In the genomic region with DNA sequence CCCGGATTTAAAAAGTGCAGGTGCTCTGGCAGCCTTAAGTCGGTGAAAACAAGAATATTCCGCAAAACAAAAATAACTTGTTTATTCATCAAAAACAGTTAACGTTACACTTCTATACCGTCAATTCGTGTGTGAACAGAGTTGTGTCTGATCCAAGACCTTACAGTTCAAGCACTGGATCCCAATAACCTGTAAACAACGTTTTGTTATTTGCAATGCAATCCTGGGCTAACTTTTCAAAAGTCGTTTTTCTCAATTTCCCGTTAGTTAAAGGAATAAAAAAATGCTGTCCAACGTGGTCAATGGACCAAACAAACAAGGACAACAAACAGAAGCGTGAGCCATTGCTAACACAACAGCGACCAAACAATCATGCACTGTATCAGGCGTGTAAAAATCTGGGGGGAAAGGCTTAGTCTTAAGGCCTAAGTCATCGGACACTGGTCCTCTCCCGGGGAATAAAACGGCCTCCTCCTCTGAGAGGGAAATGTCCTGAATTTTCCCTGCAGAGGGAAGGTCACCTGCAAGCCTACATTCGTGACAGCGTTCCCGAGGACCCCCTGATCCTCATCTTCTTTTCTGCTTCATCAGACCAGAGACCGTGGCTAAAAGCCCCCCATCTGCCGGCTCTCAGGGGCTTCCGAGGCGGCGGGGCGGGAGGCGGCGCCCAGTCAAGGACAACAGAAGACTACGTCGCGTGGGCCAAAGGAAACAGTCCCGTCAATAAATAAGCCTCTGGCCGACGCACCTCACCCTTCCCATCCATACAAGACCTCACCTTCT, we compare ENCODE assay signal across 8 cellular contexts. TPM values are rescaled to one million over a fixed set of nuclear protein-coding genes. Genes with fewer than 3 reads are reported as not detected.
DNase-seq lines count a peak whose midpoint lies in the region; ATAC-seq, FAIRE-seq and TF ChIP-seq lines count a peak whose summit lies in the region.

No MANE protein-coding gene starts in this region.

- no peaks in the 10 kb centered on the region for H3K27me3 ChIP-seq in OCI-LY1 (ENCODE audit: insufficient read depth, low read length)
- H3K27me3 ChIP-seq in H1 (replicated peaks in 1 of 4; ENCODE audit: control insufficient read depth in 3 of 4, extremely low read depth in 1 of 4, insufficient read depth in 3 of 4, low read length in 3 of 4): no peaks in the 10 kb centered on the region

- no peaks in the 10 kb centered on the region for H3K9me2 ChIP-seq in OCI-LY1 (ENCODE audit: low read depth, low read length)

- no peak overlapping the region for H3K23ac ChIP-seq in H1 (ENCODE audit: insufficient read length)

- H3K9me3 ChIP-seq in OCI-LY1 (ENCODE audit: low read length) (no peaks in the 10 kb centered on the region), H1 (ENCODE audit: insufficient read depth in 2 of 2, low read depth in 1 of 2, low read length in 1 of 2) (no peaks in the 10 kb centered on the region), mucosa of descending colon (no peaks in the 10 kb centered on the region)

- peak overlapping the region; percentile 87 for H2BK5ac ChIP-seq in H1 (ENCODE audit: low read depth, low read length)

- 0 out of 2 replicates have a peak overlapping the region, but pooled peaks have one; percentile 67 for H2BK15ac ChIP-seq in H1 (ENCODE audit: low read length)

- H3K4me1 Mint-ChIP-seq in T-helper 1 cell treated with Interleukin-12 subunit alpha and Interleukin-12 subunit beta and Interleukin-4 antibody, amounts not matched to agents 30 μg/mL and 1 μg/mL, for 36 hours (ENCODE audit: low read depth): peaks cover 44% of the 10 kb centered on the region

- H3K4me1 ChIP-seq in OCI-LY1 (ENCODE audit: insufficient read depth, low read length, severe bottlenecking) (peaks cover 40% of the 10 kb centered on the region), H1 (replicated peaks in 1 of 4; ENCODE audit: control insufficient read depth in 3 of 4, insufficient read depth in 4 of 4, low read length in 3 of 4) (peaks cover 0 to 4% (median 3%) of the 10 kb centered on the region in 4 experiments; a peak in 5 of 7 replicates), mucosa of descending colon (ENCODE audit: low read depth) (peaks cover 22% of the 10 kb centered on the region)

- H3K36me3 Mint-ChIP-seq in T-helper 1 cell treated with Interleukin-12 subunit alpha and Interleukin-12 subunit beta and Interleukin-4 antibody, amounts not matched to agents 30 μg/mL and 1 μg/mL, for 36 hours (ENCODE audit: low read depth): peaks cover 38% of the 10 kb centered on the region

- H4K20me1 ChIP-seq in OCI-LY1 (ENCODE audit: insufficient read depth, low read length) (no peaks in the 10 kb centered on the region), H1 (replicated peaks in 1 of 2; ENCODE audit: control insufficient read depth in 1 of 2, insufficient read depth in 2 of 2, low read length in 2 of 2) (peaks cover 3 to 12% of the 10 kb centered on the region in 2 experiments)

- WGBS in H1 (ENCODE audit: extremely low coverage in 1 of 2, insufficient coverage in 1 of 2, insufficient read length in 1 of 2, insufficient replicate concordance in 2 of 2, low coverage in 1 of 2, low lambda C conversion rate in 2 of 2, missing lambda C conversion rate in 1 of 2), 2 experiments: 2% methylated on average over 33 of the region's 33 CpGs; no CpG with 5 or more reads in 1 of the 2 experiments

- peak overlapping the region; percentile 31 for H2BK120ac ChIP-seq in H1 (replicated peaks; ENCODE audit: low read depth, low read length)

- H3K36me3 ChIP-seq in OCI-LY1 (ENCODE audit: insufficient read depth, low read length): peaks cover 59% of the 10 kb centered on the region
- H3K36me3 ChIP-seq in H1 (ENCODE audit: control insufficient read depth in 2 of 4, insufficient read depth in 4 of 4, low read length in 3 of 4): peaks cover 11 to 36% (median 23%) of the 10 kb centered on the region in 4 experiments
- no peaks in the 10 kb centered on the region for H3K36me3 ChIP-seq in mucosa of descending colon (ENCODE audit: low read depth)

- peak overlapping the region; percentile 88 for H3K4me3 ChIP-seq in OCI-LY1 (ENCODE audit: low read depth, low read length, poor library complexity, severe bottlenecking)
- H3K4me3 ChIP-seq in H1 (ENCODE audit: extremely low read depth in 1 of 4, insufficient read depth in 2 of 4, low read depth in 3 of 4, low read length in 4 of 4): peak overlapping the region; percentile 94 to 100 (median 97)
- H3K4me3 ChIP-seq in mucosa of descending colon: peak overlapping the region; percentile 76

- 0 out of 2 replicates have a peak, but pooled peaks cover 2% of the 10 kb centered on the region for H3F3A ChIP-seq in OCI-LY1 (ENCODE audit: insufficient read depth, low read length)

- H3K79me2 ChIP-seq in OCI-LY1 (ENCODE audit: insufficient read depth, low read length) (peaks cover 52% of the 10 kb centered on the region), H1 (ENCODE audit: control insufficient read depth in 1 of 2, insufficient read depth in 2 of 2, low read length in 2 of 2) (peaks cover 9 to 70% of the 10 kb centered on the region in 2 experiments)

- POLR2A ChIA-PET in H1 (lab: Charles Lee; ENCODE audit: partially characterized antibody): interaction anchor here (0.6 to 3.6 kb wide), 25 partner anchors 13 to 231 kb away, joined by 3 to 19 read pairs (median 5); a partner anchor contains a TSS

- H3K9me3 Mint-ChIP-seq in T-helper 1 cell treated with Interleukin-12 subunit alpha and Interleukin-12 subunit beta and Interleukin-4 antibody, amounts not matched to agents 30 μg/mL and 1 μg/mL, for 36 hours: no peaks in the 10 kb centered on the region

- intact Hi-C loops in mucosa of descending colon (cut with DNase I, micrococcal nuclease): no loop called here

- FAIRE-seq in H1 (lab: Jason Lieb, UNC): no peak

- peak overlapping the region; percentile 67 for H3K27ac ChIP-seq in OCI-LY1 (ENCODE audit: low read depth, low read length, poor library complexity, severe bottlenecking)
- peak overlapping the region; percentile 52; the same call in 1 of the 2 replicates for H3K27ac ChIP-seq in H1 (ENCODE audit: low read depth, low read length)

- H2AFZ ChIP-seq in OCI-LY1 (ENCODE audit: low read length): no peak overlapping the region
- no peak overlapping the region for H2AFZ ChIP-seq in H1 (ENCODE audit: low read length)

- peak overlapping the region; percentile 41 for H4K91ac ChIP-seq in H1 (replicated peaks; ENCODE audit: insufficient read length, low read length)

- no peak overlapping the region for H3K14ac ChIP-seq in H1 (ENCODE audit: insufficient read length)

- H3K9ac ChIP-seq in OCI-LY1 (ENCODE audit: low read length) (peak overlapping the region; percentile 96), H1 (replicated peaks in 1 of 4; ENCODE audit: extremely low read depth in 1 of 4, low read depth in 3 of 4, low read length in 3 of 4) (peak overlapping the region; percentile 86 to 98 (median 87))

- CTCF ChIA-PET in H1 (lab: Charles Lee; ENCODE audit: partially characterized antibody): interaction anchor here (0.6 kb wide), 1 partner anchor 156 kb away, joined by 3 read pairs; no protein-coding TSS in a partner anchor

- H4K5ac ChIP-seq in H1 (ENCODE audit: insufficient read length, low read depth, low read length): peak overlapping the region; percentile 84

- H3K18ac ChIP-seq in H1 (ENCODE audit: extremely low read depth, low read length): peak overlapping the region; percentile 97

- no peak for TF ChIP-seq CTCF in OCI-LY1 (IDR thresholded peaks at IDR 0.05; ENCODE audit: low read length)
- TF ChIP-seq CTCF in H1 (IDR thresholded peaks at IDR 0.05; ENCODE audit: control extremely low read depth in 1 of 3, insufficient read depth in 1 of 3, low read depth in 1 of 3, low read length in 3 of 3): no peak
- TF ChIP-seq CTCF in mucosa of descending colon (IDR thresholded peaks at IDR 0.05): no peak

- H2BK20ac ChIP-seq in H1 (ENCODE audit: low read length): no peak overlapping the region

- H3K4me3 Mint-ChIP-seq in T-helper 1 cell treated with Interleukin-12 subunit alpha and Interleukin-12 subunit beta and Interleukin-4 antibody, amounts not matched to agents 30 μg/mL and 1 μg/mL, for 36 hours: peak overlapping the region; percentile 98

- peak overlapping the region; percentile 98 for H2AK5ac ChIP-seq in H1 (ENCODE audit: low read depth, low read length)

- no peaks in the 10 kb centered on the region; the same call in 1 of the 2 replicates for H3K79me1 ChIP-seq in H1 (ENCODE audit: low read depth, low read length)

- H3K56ac ChIP-seq in H1 (replicated peaks; ENCODE audit: insufficient read length, low read depth, low read length): peak overlapping the region; percentile 73

- H3K4ac ChIP-seq in H1 (replicated peaks; ENCODE audit: insufficient read length, low read depth, low read length): peak overlapping the region; percentile 84

- DNase-seq in T-helper 1 cell (no peak), H1 (ENCODE audit: low read depth in 1 of 2, low spot score in 2 of 2) (no peak), mucosa of descending colon (no peak), NCI-H2029 treated with DMSO at 0.1 percent for 48 hours (lab: John Stamatoyannopoulos, UW) (no peak), ecto neural progenitor cell (ENCODE audit: low spot score) (no peak)

- no peak for TF ChIP-seq POLR2A in H1 (IDR thresholded peaks at IDR 0.05; ENCODE audit: control extremely low read depth in 1 of 2, low read depth in 2 of 2, low read length in 2 of 2)

- TF ChIP-seq RAD21 in H1 (IDR thresholded peaks at IDR 0.05 in 1 of 2, conservative IDR thresholded peaks at IDR 0.05 in 1 of 2; ENCODE audit: low read depth in 2 of 2, low read length in 2 of 2): no peak

- peak overlapping the region; percentile 96 for H3K27ac Mint-ChIP-seq in T-helper 1 cell treated with Interleukin-12 subunit alpha and Interleukin-12 subunit beta and Interleukin-4 antibody, amounts not matched to agents 30 μg/mL and 1 μg/mL, for 36 hours

- no peak for TF ChIP-seq EP300 in H1 (IDR thresholded peaks at IDR 0.05; ENCODE audit: borderline replicate concordance in 1 of 2, low read depth in 2 of 2, low read length in 2 of 2)

- no peaks in the 10 kb centered on the region for H3K27me3 Mint-ChIP-seq in T-helper 1 cell treated with Interleukin-12 subunit alpha and Interleukin-12 subunit beta and Interleukin-4 antibody, amounts not matched to agents 30 μg/mL and 1 μg/mL, for 36 hours (ENCODE audit: low read depth)

- ATAC-seq in HG02759 (IDR thresholded peaks at IDR 0.05; ENCODE audit: unreplicated experiment): peak; percentile 18
- peak; percentile 18 for ATAC-seq in mucosa of descending colon

- H3K4me2 ChIP-seq in OCI-LY1 (ENCODE audit: low read length) (peak overlapping the region; percentile 77), H1 (ENCODE audit: insufficient read depth in 1 of 2, low read depth in 2 of 2, low read length in 2 of 2) (peak overlapping the region; percentile 89 to 95)

- peak overlapping the region; percentile 56; the same call in 1 of the 2 replicates for H2BK12ac ChIP-seq in H1 (ENCODE audit: low read depth, low read length)

- peaks cover 11% of the 10 kb centered on the region for H3K23me2 ChIP-seq in H1 (ENCODE audit: low read depth, low read length)

- peak overlapping the region; percentile 79; the same call in 1 of the 2 replicates for H4K8ac ChIP-seq in H1 (ENCODE audit: extremely low read depth, insufficient read depth, low read length)

RNA-seq across cellular contexts. Expression of a gene that starts 0.5 kb away (rescaled TPM):
- 95.9 and 97.0 TPM in 2 replicates for total RNA-seq in H1 (2021; fragmentation: NEBNext Ultra II Directional; extraction: Animal tissue kit (Norgen Biotek cat#: 25700))
- 28.2 and 42.1 TPM in 2 replicates for polyA plus RNA-seq in H1 (2011; rRNA removed)
- 73.2 TPM for polyA plus RNA-seq in H1 (2011; cell fraction: cytosol; rRNA removed)
- polyA plus RNA-seq in H1 (2011; cell fraction: nucleus; rRNA removed): 32.3 TPM
- 57.7 to 82.4 TPM (median 70.6 TPM) in 4 replicates for polyA plus RNA-seq in H1 (2012, experiment 1 of 2)
- 7.3 TPM for polyA plus RNA-seq in H1 (2012, experiment 2 of 2)
- 31.2 TPM for polyA plus RNA-seq in H1 (2013, experiment 1 of 2)
- polyA plus RNA-seq in H1 (2013, experiment 2 of 2): 29.8 TPM
- polyA minus RNA-seq in H1 (2011; rRNA and poly(A)+ RNA removed): 130 and 185 TPM in 2 replicates
- 45.9 TPM for polyA minus RNA-seq in H1 (2011; cell fraction: cytosol; rRNA and poly(A)+ RNA removed)
- polyA minus RNA-seq in H1 (2011; cell fraction: nucleus; rRNA and poly(A)+ RNA removed): 54.9 TPM
- 100 to 1,000 TPM; 132 to 172 (median 140) TPM for total RNA-seq in mucosa of descending colon

RNA-seq across cellular contexts. Expression of a gene that starts 0.9 kb away (rescaled TPM):
- 675 and 679 TPM in 2 replicates for total RNA-seq in H1 (2021; fragmentation: NEBNext Ultra II Directional; extraction: Animal tissue kit (Norgen Biotek cat#: 25700))
- 381 and 504 TPM in 2 replicates for polyA plus RNA-seq in H1 (2011; rRNA removed)
- polyA plus RNA-seq in H1 (2011; cell fraction: cytosol; rRNA removed): 747 TPM
- 321 TPM for polyA plus RNA-seq in H1 (2011; cell fraction: nucleus; rRNA removed)
- polyA plus RNA-seq in H1 (2012, experiment 1 of 2): 803 to 979 TPM (median 851 TPM) in 4 replicates
- polyA plus RNA-seq in H1 (2012, experiment 2 of 2): 655 TPM
- 829 TPM for polyA plus RNA-seq in H1 (2013, experiment 1 of 2)
- 776 TPM for polyA plus RNA-seq in H1 (2013, experiment 2 of 2)
- polyA minus RNA-seq in H1 (2011; rRNA and poly(A)+ RNA removed): 373 TPM in 2 replicates
- 289 TPM for polyA minus RNA-seq in H1 (2011; cell fraction: cytosol; rRNA and poly(A)+ RNA removed)
- polyA minus RNA-seq in H1 (2011; cell fraction: nucleus; rRNA and poly(A)+ RNA removed): 448 TPM
- total RNA-seq in mucosa of descending colon: 100 to 1,000 TPM; 374 to 475 (median 385) TPM
